2 cellular contexts compared by ENCODE assay signal in the genomic region with DNA sequence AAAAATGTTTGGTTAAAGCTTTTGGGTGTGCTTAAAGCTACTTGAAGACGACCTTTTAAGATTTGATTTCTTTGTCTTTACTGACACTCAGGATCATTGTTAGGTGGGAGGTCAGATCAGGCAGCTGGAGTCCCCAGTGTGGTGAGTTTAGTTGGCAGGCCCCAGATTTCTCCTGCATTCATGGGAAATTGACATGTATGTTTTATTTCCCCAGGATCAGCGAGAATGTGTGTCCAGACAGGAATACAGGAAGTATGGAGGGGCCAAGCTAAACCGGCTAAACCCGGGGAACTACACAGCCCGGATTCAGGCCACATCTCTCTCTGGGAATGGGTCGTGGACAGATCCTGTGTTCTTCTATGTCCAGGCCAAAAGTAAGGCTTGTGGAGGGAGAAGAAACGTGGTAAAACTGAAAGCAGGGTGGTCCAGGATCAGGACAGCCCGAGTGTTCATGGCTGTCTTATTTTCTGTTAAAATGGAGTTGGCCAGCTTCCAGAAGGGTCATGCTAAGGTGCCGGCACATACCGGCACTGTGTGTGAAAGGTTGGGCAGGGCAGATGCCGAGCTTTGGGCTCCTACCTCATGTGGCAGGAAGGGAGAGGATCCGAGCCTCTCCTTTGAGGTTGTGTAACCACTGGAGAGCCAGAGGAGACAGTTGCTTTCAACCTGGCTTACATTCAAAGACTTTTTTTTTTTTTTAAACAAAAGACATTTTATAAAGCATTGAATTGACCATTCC.
A peak's percentile ranks its signal among the peaks of the same experiment; 100 is the strongest.
TF ChIP-seq lines count a peak whose summit lies in the region.

No MANE protein-coding gene starts in this region.

TF ChIP-seq in liver, 16 proteins besides CTCF, POLR2A, EP300 and RAD21 (continued from another document):
- no peak for TF ChIP-seq RXRA (IDR thresholded peaks at IDR 0.05)
- no peak for TF ChIP-seq HNF4A (conservative IDR thresholded peaks at IDR 0.05)
- peak; percentile 24 for TF ChIP-seq NR2F2 (IDR thresholded peaks at IDR 0.05)
- TF ChIP-seq, protein P1, sequence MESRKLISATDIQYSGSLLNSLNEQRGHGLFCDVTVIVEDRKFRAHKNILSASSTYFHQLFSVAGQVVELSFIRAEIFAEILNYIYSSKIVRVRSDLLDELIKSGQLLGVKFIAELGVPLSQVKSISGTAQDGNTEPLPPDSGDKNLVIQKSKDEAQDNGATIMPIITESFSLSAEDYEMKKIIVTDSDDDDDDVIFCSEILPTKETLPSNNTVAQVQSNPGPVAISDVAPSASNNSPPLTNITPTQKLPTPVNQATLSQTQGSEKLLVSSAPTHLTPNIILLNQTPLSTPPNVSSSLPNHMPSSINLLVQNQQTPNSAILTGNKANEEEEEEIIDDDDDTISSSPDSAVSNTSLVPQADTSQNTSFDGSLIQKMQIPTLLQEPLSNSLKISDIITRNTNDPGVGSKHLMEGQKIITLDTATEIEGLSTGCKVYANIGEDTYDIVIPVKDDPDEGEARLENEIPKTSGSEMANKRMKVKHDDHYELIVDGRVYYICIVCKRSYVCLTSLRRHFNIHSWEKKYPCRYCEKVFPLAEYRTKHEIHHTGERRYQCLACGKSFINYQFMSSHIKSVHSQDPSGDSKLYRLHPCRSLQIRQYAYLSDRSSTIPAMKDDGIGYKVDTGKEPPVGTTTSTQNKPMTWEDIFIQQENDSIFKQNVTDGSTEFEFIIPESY (IDR thresholded peaks at IDR 0.05): no peak
- TF ChIP-seq EGR1 (IDR thresholded peaks at IDR 0.05; ENCODE audit: low read depth in 2 of 2): no peak
- TF ChIP-seq FOXA1 (IDR thresholded peaks at IDR 0.05): no peak

TF ChIP-seq in HepG2, 621 proteins besides CTCF, POLR2A, EP300 and RAD21:
- TF ChIP-seq FOXA1 (IDR thresholded peaks at IDR 0.05) (no peak), FOXA1 (CRISPR knock-in tag; IDR thresholded peaks at IDR 0.05) (no peak), ZSCAN9 (CRISPR knock-in tag; IDR thresholded peaks at IDR 0.05; ENCODE audit: borderline replicate concordance) (no peak), HOXA3 (CRISPR knock-in tag; IDR thresholded peaks at IDR 0.05) (no peak), ZNF10 (CRISPR knock-in tag; IDR thresholded peaks at IDR 0.05; ENCODE audit: borderline replicate concordance, low read depth) (no peak), RCOR2 (CRISPR knock-in tag; IDR thresholded peaks at IDR 0.05) (no peak), HINFP (CRISPR knock-in tag; IDR thresholded peaks at IDR 0.05; ENCODE audit: low read depth) (no peak), ZNF234 (CRISPR knock-in tag; conservative IDR thresholded peaks at IDR 0.05) (no peak), CENPT (CRISPR knock-in tag; IDR thresholded peaks at IDR 0.05; ENCODE audit: low read depth) (no peak), SIX4 (CRISPR knock-in tag; IDR thresholded peaks at IDR 0.05) (no peak), TFDP2 (CRISPR knock-in tag; IDR thresholded peaks at IDR 0.05) (no peak)
